Comparison of ENCODE assay signal across 18 cellular contexts in genomic region chr3:8491246-8491645, GRCh38.
"Had no signal": no experiment of that assay in that cellular context is flagged by ENCODE, and none has a peak within 500 bp of the region (broad histone marks: within the 10 kb centered on the region; RNA-seq: fewer than 3 reads in every experiment).

No MANE protein-coding gene starts in this region.

- H2AFZ ChIP-seq: parathyroid adenoma had no signal

- H3K4me3 Mint-ChIP-seq: activated CD4-positive, alpha-beta memory T cell treated with anti-CD3 and anti-CD28 coated beads, Interleukin-2, amount 10 ng/mL, durations not matched to agents 7 days and 5 days; activated CD4-positive, alpha-beta T cell treated with anti-CD3 and anti-CD28 coated beads for 36 hours; activated T-cell treated with anti-CD3 and anti-CD28 coated beads, Interleukin-2, amount 50 U/mL, for 4 hours; naive B cell; T-helper 1 cell treated with Interleukin-12 subunit alpha and Interleukin-12 subunit beta and Interleukin-4 antibody, amounts not matched to agents 30 μg/mL and 1 μg/mL, for 36 hours had no signal

- H3K27ac Mint-ChIP-seq: activated CD4-positive, alpha-beta memory T cell treated with anti-CD3 and anti-CD28 coated beads, Interleukin-2, amount 10 ng/mL, durations not matched to agents 7 days and 5 days; activated CD4-positive, alpha-beta T cell treated with anti-CD3 and anti-CD28 coated beads for 36 hours; naive B cell; T-helper 1 cell treated with Interleukin-12 subunit alpha and Interleukin-12 subunit beta and Interleukin-4 antibody, amounts not matched to agents 30 μg/mL and 1 μg/mL, for 36 hours had no signal

- H3K79me2 ChIP-seq: parathyroid adenoma had no signal

- H3K9me3 ChIP-seq: colonic mucosa had no signal

- H3K27me3 Mint-ChIP-seq: activated CD4-positive, alpha-beta memory T cell treated with anti-CD3 and anti-CD28 coated beads, Interleukin-2, amount 10 ng/mL, durations not matched to agents 7 days and 5 days had no signal

- H3K27me3 ChIP-seq: colonic mucosa had no signal

- H3K9me3 Mint-ChIP-seq: activated CD4-positive, alpha-beta memory T cell treated with anti-CD3 and anti-CD28 coated beads, Interleukin-2, amount 10 ng/mL, durations not matched to agents 7 days and 5 days; activated T-cell treated with anti-CD3 and anti-CD28 coated beads, Interleukin-2, amount 50 U/mL, for 4 hours; T-helper 1 cell treated with Interleukin-12 subunit alpha and Interleukin-12 subunit beta and Interleukin-4 antibody, amounts not matched to agents 30 μg/mL and 1 μg/mL, for 36 hours had no signal

- H3K4me1 ChIP-seq: colonic mucosa, parathyroid adenoma had no signal

- H3K36me3 ChIP-seq: colonic mucosa, WERI-Rb-1 had no signal

- H3K4me1 Mint-ChIP-seq: activated CD4-positive, alpha-beta T cell treated with anti-CD3 and anti-CD28 coated beads for 36 hours; naive B cell had no signal

- H3K36me3 Mint-ChIP-seq: naive B cell had no signal

- ATAC-seq: activated CD4-positive, alpha-beta T cell treated with anti-CD3 and anti-CD28 coated beads for 36 hours; activated T-cell treated with anti-CD3 and anti-CD28 coated beads, Interleukin-2, amount 50 U/mL, for 4 hours had no signal

- H3K9ac ChIP-seq: parathyroid adenoma had no signal

- H3K27ac ChIP-seq: colonic mucosa, parathyroid adenoma, WERI-Rb-1 had no signal

- H3K4me3 ChIP-seq: colonic mucosa, lung, skin epidermis had no signal

- DNase-seq: activated CD4-positive, alpha-beta memory T cell treated with anti-CD3 and anti-CD28 coated beads, Interleukin-2, amount 10 ng/mL, durations not matched to agents 7 days and 5 days; activated CD4-positive, alpha-beta T cell treated with anti-CD3 and anti-CD28 coated beads for 36 hours; activated effector memory CD4-positive, alpha-beta T cell treated with Interleukin-2 at 50 U/mL for 16 hours; activated naive CD4-positive, alpha-beta T cell treated with anti-CD3 and anti-CD28 coated beads, Interleukin-2, amount 50 U/mL, for 16 hours; activated T-cell treated with anti-CD3 and anti-CD28 coated beads, Interleukin-2, amount 50 U/mL, for 4 hours; caudate nucleus; effector CD4-positive, alpha-beta T cell; foreskin melanocyte; head of caudate nucleus; naive B cell; stimulated activated CD4-positive, alpha-beta T cell treated with anti-CD3 and anti-CD28 coated beads, Interleukin-4, amount 100 ng/mL, for 24 hours; stimulated activated naive CD4-positive, alpha-beta T cell treated with Interleukin-2 at 50 U/mL for 16 hours; WERI-Rb-1 had no signal
